Comparison of ENCODE assay signal across 10 cellular contexts in the genomic region with DNA sequence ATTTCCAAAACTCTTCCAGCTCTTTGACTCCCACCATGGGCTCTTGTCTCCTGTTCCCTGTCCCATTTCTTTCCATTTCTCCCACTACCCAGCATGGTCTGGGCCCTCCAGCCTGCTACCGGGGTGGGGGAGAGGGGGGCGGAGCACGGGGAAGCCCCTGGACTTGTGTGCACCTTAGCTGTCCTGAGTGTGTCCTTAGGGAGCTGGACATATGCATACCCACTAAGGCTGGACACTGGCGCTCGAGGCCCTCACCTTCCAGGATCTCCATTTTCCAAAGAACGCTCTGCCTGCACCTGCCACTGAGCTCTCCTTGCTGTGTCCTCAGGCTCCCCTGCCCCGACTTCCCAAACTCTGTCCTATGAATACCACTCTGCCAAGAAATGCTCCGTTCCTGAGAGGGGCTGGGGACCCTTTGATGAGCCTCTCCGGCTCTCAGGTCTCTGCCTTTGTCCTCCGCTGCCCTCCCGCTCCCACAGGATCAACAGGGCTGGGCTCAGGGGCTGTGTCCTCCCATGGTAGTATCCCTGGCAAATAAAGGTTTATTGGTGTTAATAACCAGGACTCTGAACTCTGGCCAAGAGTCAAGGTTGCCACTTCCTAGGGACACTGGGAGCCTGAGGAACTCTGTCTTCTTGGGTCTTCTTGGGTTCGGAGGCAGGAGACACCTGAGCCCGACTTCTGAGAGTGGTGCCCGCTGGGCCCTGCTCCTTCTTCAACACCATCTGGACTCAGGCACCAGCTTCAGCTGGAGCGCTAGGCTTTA. TPM values are rescaled to one million over a fixed set of nuclear protein-coding genes. Genes with fewer than 3 reads are reported as not detected.
DNase-seq lines count a peak whose midpoint lies in the region; ATAC-seq and TF ChIP-seq lines count a peak whose summit lies in the region.
"Had no signal": no experiment of that assay in that cellular context is flagged by ENCODE, and none has a peak within 500 bp of the region (broad histone marks: within the 10 kb centered on the region; RNA-seq: fewer than 3 reads in every experiment).

No MANE protein-coding gene starts in this region.

- H3K36me3 ChIP-seq in HEK293 (ENCODE audit: control insufficient read depth in 2 of 2, insufficient read depth in 1 of 2, low read length in 2 of 2): peaks cover 0 to 13% of the 10 kb centered on the region in 2 experiments; a peak in 1 of 3 replicates
- H3K36me3 ChIP-seq: neutrophil had no signal

- H3K27me3 Mint-ChIP-seq in activated T-helper 1 cell treated with anti-CD3 and anti-CD28 coated beads, Interleukin-12 subunit alpha, Interleukin-12 subunit beta, Interleukin-2, Interleukin-4 antibody, amounts not matched to agents 30 ng/mL and 10 ng/mL and 1 ng/mL, durations not matched to agents 14 hours and 24 hours and 36 hours (ENCODE audit: insufficient read depth): peaks cover 50% of the 10 kb centered on the region

- peaks cover 4% of the 10 kb centered on the region for H3K36me3 Mint-ChIP-seq in activated T-helper 1 cell treated with anti-CD3 and anti-CD28 coated beads, Interleukin-12 subunit alpha, Interleukin-12 subunit beta, Interleukin-2, Interleukin-4 antibody, amounts not matched to agents 30 ng/mL and 10 ng/mL and 1 ng/mL, durations not matched to agents 14 hours and 24 hours and 36 hours (ENCODE audit: low read depth)
- H3K36me3 Mint-ChIP-seq in stimulated activated effector memory CD8-positive, alpha-beta T cell treated with anti-CD3 and anti-CD28 coated beads, Interleukin-12 subunit alpha, Interleukin-12 subunit beta, amount 100 ng/mL, for 72 hours: no peaks in the 10 kb centered on the region

- ATAC-seq in stimulated activated effector memory CD8-positive, alpha-beta T cell treated with anti-CD3 and anti-CD28 coated beads, Interleukin-12 subunit alpha, Interleukin-12 subunit beta, amount 100 ng/mL, for 72 hours: no peak
- no peak for ATAC-seq in HG03196 (IDR thresholded peaks at IDR 0.05; ENCODE audit: unreplicated experiment)

- no peaks in the 10 kb centered on the region for H3K9me3 Mint-ChIP-seq in activated T-helper 1 cell treated with anti-CD3 and anti-CD28 coated beads, Interleukin-12 subunit alpha, Interleukin-12 subunit beta, Interleukin-2, Interleukin-4 antibody, amounts not matched to agents 30 ng/mL and 10 ng/mL and 1 ng/mL, durations not matched to agents 14 hours and 24 hours and 36 hours
- H3K9me3 Mint-ChIP-seq in stimulated activated effector memory CD8-positive, alpha-beta T cell treated with anti-CD3 and anti-CD28 coated beads, Interleukin-12 subunit alpha, Interleukin-12 subunit beta, amount 100 ng/mL, for 72 hours: no peaks in the 10 kb centered on the region

- H3K4me3 ChIP-seq in HEK293 (ENCODE audit: low read depth, low read length): peak overlapping the region; percentile 74; the same call in 1 of the 2 replicates
- H3K4me3 ChIP-seq in iPS-18c (ENCODE audit: insufficient read depth, low read depth, low read length): 0 out of 2 replicates have a peak overlapping the region, but pooled peaks have one; percentile 65

- peak overlapping the region; percentile 71 for H3K27ac Mint-ChIP-seq in activated T-helper 1 cell treated with anti-CD3 and anti-CD28 coated beads, Interleukin-12 subunit alpha, Interleukin-12 subunit beta, Interleukin-2, Interleukin-4 antibody, amounts not matched to agents 30 ng/mL and 10 ng/mL and 1 ng/mL, durations not matched to agents 14 hours and 24 hours and 36 hours
- no peak overlapping the region for H3K27ac Mint-ChIP-seq in stimulated activated effector memory CD8-positive, alpha-beta T cell treated with anti-CD3 and anti-CD28 coated beads, Interleukin-12 subunit alpha, Interleukin-12 subunit beta, amount 100 ng/mL, for 72 hours

- DNase-seq in activated T-helper 1 cell treated with anti-CD3 and anti-CD28 coated beads, Interleukin-12 subunit alpha, Interleukin-12 subunit beta, Interleukin-2, Interleukin-4 antibody, amounts not matched to agents 30 ng/mL and 10 ng/mL and 1 ng/mL, durations not matched to agents 14 hours and 24 hours and 36 hours (ENCODE audit: low spot score): no peak
- no peak for DNase-seq in stimulated activated effector memory CD8-positive, alpha-beta T cell treated with anti-CD3 and anti-CD28 coated beads, Interleukin-12 subunit alpha, Interleukin-12 subunit beta, amount 100 ng/mL, for 72 hours (ENCODE audit: low spot score in 2 of 2)
- no peak for DNase-seq in Ammon's horn (ENCODE audit: low spot score)
- no peak for DNase-seq in NCI-H2227 treated with DMSO at 0.1 percent for 48 hours (lab: John Stamatoyannopoulos, UW)
- DNase-seq in H4 (ENCODE audit: low spot score): no peak
- DNase-seq: activated effector memory CD4-positive, alpha-beta T cell treated with Interleukin-2 at 50 U/mL for 16 hours had no signal

- POLR2A ChIA-PET in HEK293 (lab: Yijun Ruan, JAX): interaction anchor here (0.9 to 1.0 kb wide), 2 partner anchors 16 to 36 kb away, joined by 4 to 8 read pairs; partner anchors contain the start of genes GDF9 and UQCRQ

- TF ChIP-seq CTCF in HEK293 (tag by site-specific recombination; IDR thresholded peaks at IDR 0.05): no peak

- no peaks in the 10 kb centered on the region for H3K9me3 ChIP-seq in HEK293 (ENCODE audit: control insufficient read depth, insufficient read depth, low read depth, low read length)
- H3K9me3 ChIP-seq in iPS-18c (ENCODE audit: control insufficient read depth, insufficient read depth, low read length): peaks cover 2% of the 10 kb centered on the region
- H3K9me3 ChIP-seq: neutrophil had no signal

- intact Hi-C loops in activated T-helper 1 cell treated with anti-CD3 and anti-CD28 coated beads, Interleukin-12 subunit alpha, Interleukin-12 subunit beta, Interleukin-2, Interleukin-4 antibody, amounts not matched to agents 30 ng/mL and 10 ng/mL and 1 ng/mL, durations not matched to agents 14 hours and 24 hours and 36 hours (cut with micrococcal nuclease): no loop called here

- peaks cover 24% of the 10 kb centered on the region for H3K4me1 Mint-ChIP-seq in activated T-helper 1 cell treated with anti-CD3 and anti-CD28 coated beads, Interleukin-12 subunit alpha, Interleukin-12 subunit beta, Interleukin-2, Interleukin-4 antibody, amounts not matched to agents 30 ng/mL and 10 ng/mL and 1 ng/mL, durations not matched to agents 14 hours and 24 hours and 36 hours (ENCODE audit: low read depth)
- peaks cover 17% of the 10 kb centered on the region for H3K4me1 Mint-ChIP-seq in stimulated activated effector memory CD8-positive, alpha-beta T cell treated with anti-CD3 and anti-CD28 coated beads, Interleukin-12 subunit alpha, Interleukin-12 subunit beta, amount 100 ng/mL, for 72 hours

- H3K4me1 ChIP-seq in HEK293 (ENCODE audit: control insufficient read depth, insufficient read depth, low read length): no peaks in the 10 kb centered on the region

- CTCF ChIA-PET in HEK293 (lab: Yijun Ruan, JAX): interaction anchor here (0.9 to 4.8 kb wide), 5 partner anchors 10 to 303 kb away, joined by 3 to 20 read pairs (median 3); no protein-coding TSS in a partner anchor

- no peak overlapping the region for H3K27ac ChIP-seq in HEK293 (ENCODE audit: extremely low read depth, low read depth, low read length)
- H3K27ac ChIP-seq: neutrophil had no signal

- peak overlapping the region; percentile 79 for H3K4me3 Mint-ChIP-seq in activated T-helper 1 cell treated with anti-CD3 and anti-CD28 coated beads, Interleukin-12 subunit alpha, Interleukin-12 subunit beta, Interleukin-2, Interleukin-4 antibody, amounts not matched to agents 30 ng/mL and 10 ng/mL and 1 ng/mL, durations not matched to agents 14 hours and 24 hours and 36 hours
- H3K4me3 Mint-ChIP-seq in stimulated activated effector memory CD8-positive, alpha-beta T cell treated with anti-CD3 and anti-CD28 coated beads, Interleukin-12 subunit alpha, Interleukin-12 subunit beta, amount 100 ng/mL, for 72 hours: peak overlapping the region; percentile 77

TF ChIP-seq in HEK293, 187 proteins besides CTCF, POLR2A, EP300 and RAD21:
- peak; percentile 35; the same call in 1 of the 2 replicates for TF ChIP-seq ZNF335 (tag by site-specific recombination; conservative IDR thresholded peaks at IDR 0.05)
- TF ChIP-seq HOXD13 (CRISPR knock-in tag; IDR thresholded peaks at IDR 0.05; ENCODE audit: borderline replicate concordance): no peak
- TF ChIP-seq ZNF514 (tag by site-specific recombination; IDR thresholded peaks at IDR 0.05): 0 out of 2 replicates have a peak, but pooled peaks have one; percentile 15
- TF ChIP-seq ZNF133 (tag by site-specific recombination; IDR thresholded peaks at IDR 0.05): no peak
- no peak for TF ChIP-seq ZNF658 (tag by site-specific recombination; IDR thresholded peaks at IDR 0.05)
- no peak for TF ChIP-seq ZNF624 (tag by site-specific recombination; IDR thresholded peaks at IDR 0.05)
- TF ChIP-seq TRIM28 (IDR thresholded peaks at IDR 0.05; ENCODE audit: borderline replicate concordance, low read length): no peak
- TF ChIP-seq ZNF114 (tag by site-specific recombination; IDR thresholded peaks at IDR 0.05): no peak

RNA-seq across cellular contexts. Expression of gene SHROOM1, which starts 0.8 kb away (rescaled TPM):
- 6.5 and 8.3 TPM in 2 replicates for total RNA-seq in activated T-helper 1 cell treated with anti-CD3 and anti-CD28 coated beads, Interleukin-12 subunit alpha, Interleukin-12 subunit beta, Interleukin-2, Interleukin-4 antibody, amounts not matched to agents 30 ng/mL and 10 ng/mL and 1 ng/mL, durations not matched to agents 14 hours and 24 hours and 36 hours
- 0.91 and 9.0 TPM in 2 replicates for total RNA-seq in H4 (2014; rRNA removed; shearing (Covaris generic))

RNA-seq across cellular contexts. Expression of gene SOWAHA, which starts 18.2 kb away (rescaled TPM):
- 0.47 and 0.54 TPM in 2 replicates for total RNA-seq in activated T-helper 1 cell treated with anti-CD3 and anti-CD28 coated beads, Interleukin-12 subunit alpha, Interleukin-12 subunit beta, Interleukin-2, Interleukin-4 antibody, amounts not matched to agents 30 ng/mL and 10 ng/mL and 1 ng/mL, durations not matched to agents 14 hours and 24 hours and 36 hours
- 0.08 TPM in 1 of 2 replicates, not detected in the other for total RNA-seq in H4 (2014; rRNA removed; shearing (Covaris generic))

RNA-seq across cellular contexts. Expression of gene GDF9, which starts 35.0 kb away (rescaled TPM):
- total RNA-seq in activated T-helper 1 cell treated with anti-CD3 and anti-CD28 coated beads, Interleukin-12 subunit alpha, Interleukin-12 subunit beta, Interleukin-2, Interleukin-4 antibody, amounts not matched to agents 30 ng/mL and 10 ng/mL and 1 ng/mL, durations not matched to agents 14 hours and 24 hours and 36 hours: 0.32 and 0.57 TPM in 2 replicates
- total RNA-seq in H4 (2014; rRNA removed; shearing (Covaris generic)): 0.04 and 0.19 TPM in 2 replicates

RNA-seq across cellular contexts. Expression of gene UQCRQ, which starts 35.2 kb away (rescaled TPM):
- total RNA-seq in activated T-helper 1 cell treated with anti-CD3 and anti-CD28 coated beads, Interleukin-12 subunit alpha, Interleukin-12 subunit beta, Interleukin-2, Interleukin-4 antibody, amounts not matched to agents 30 ng/mL and 10 ng/mL and 1 ng/mL, durations not matched to agents 14 hours and 24 hours and 36 hours: 410 and 425 TPM in 2 replicates
- total RNA-seq in H4 (2014; rRNA removed; shearing (Covaris generic)): 534 and 752 TPM in 2 replicates

RNA-seq across cellular contexts. Expression of gene LEAP2, which starts 42.2 kb away (rescaled TPM):
- 3.9 and 4.9 TPM in 2 replicates for total RNA-seq in activated T-helper 1 cell treated with anti-CD3 and anti-CD28 coated beads, Interleukin-12 subunit alpha, Interleukin-12 subunit beta, Interleukin-2, Interleukin-4 antibody, amounts not matched to agents 30 ng/mL and 10 ng/mL and 1 ng/mL, durations not matched to agents 14 hours and 24 hours and 36 hours
- 0.08 and 0.25 TPM in 2 replicates for total RNA-seq in H4 (2014; rRNA removed; shearing (Covaris generic))
